Comparison of ENCODE assay signal across 2 cellular contexts in the genomic region with DNA sequence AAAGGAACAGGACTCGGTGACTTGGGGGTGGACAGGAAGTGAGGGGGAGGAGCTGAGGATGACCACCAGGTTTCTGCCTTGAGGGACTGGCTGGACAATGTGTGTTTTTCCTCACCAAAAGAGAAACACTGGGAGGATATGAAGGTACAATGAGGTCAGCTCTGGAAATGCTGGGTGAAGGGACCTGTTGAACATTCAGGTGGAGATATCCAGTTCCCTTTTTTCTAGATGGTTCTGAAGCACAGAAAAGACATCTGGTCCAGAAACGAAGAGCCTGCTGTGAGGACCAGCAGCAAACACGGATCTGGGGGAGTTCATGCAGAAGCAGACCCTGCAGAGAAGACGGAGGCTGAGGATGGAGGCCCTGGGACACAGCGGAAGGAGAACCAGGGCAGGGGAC.
TF ChIP-seq lines count a peak whose summit lies in the region.

No MANE protein-coding gene starts in this region.

TF ChIP-seq in GM12891, 5 proteins besides CTCF, POLR2A, EP300 and RAD21:
- TF ChIP-seq POLR2AphosphoS5 (IDR thresholded peaks at IDR 0.05; ENCODE audit: low read depth, low read length): no peak
- TF ChIP-seq PAX5 (IDR thresholded peaks at IDR 0.05; ENCODE audit: insufficient read depth, low read length, severe bottlenecking): no peak
- peak; percentile 82 for TF ChIP-seq SPI1 (IDR thresholded peaks at IDR 0.05; ENCODE audit: low read depth, low read length)
- no peak for TF ChIP-seq POU2F2 (IDR thresholded peaks at IDR 0.05; ENCODE audit: low read depth, low read length)
- no peak for TF ChIP-seq TAF1 (IDR thresholded peaks at IDR 0.05; ENCODE audit: low read depth, low read length)

TF ChIP-seq in K562, 482 proteins besides CTCF, POLR2A, EP300 and RAD21:
- TF ChIP-seq SPI1 (IDR thresholded peaks at IDR 0.05; ENCODE audit: borderline replicate concordance, low read depth, low read length): peak; percentile 69; the same call in 1 of the 2 replicates
- no peak for TF ChIP-seq BRCA1 (IDR thresholded peaks at IDR 0.05)
- no peak for TF ChIP-seq BRCA1 (CRISPR knock-in tag; IDR thresholded peaks at IDR 0.05)
- TF ChIP-seq ZBTB8A (IDR thresholded peaks at IDR 0.05; ENCODE audit: partially characterized antibody): no peak
- TF ChIP-seq MAFF (IDR thresholded peaks at IDR 0.05; ENCODE audit: low read length): no peak
- TF ChIP-seq HBP1 (CRISPR knock-in tag; IDR thresholded peaks at IDR 0.05): no peak
- no peak for TF ChIP-seq MYBL2 (IDR thresholded peaks at IDR 0.05; ENCODE audit: low read depth)
- no peak for TF ChIP-seq MYBL2 (CRISPR knock-in tag; IDR thresholded peaks at IDR 0.05; ENCODE audit: borderline replicate concordance)
- no peak for TF ChIP-seq TAF1 (IDR thresholded peaks at IDR 0.05; ENCODE audit: control insufficient read depth, extremely low read depth, insufficient read depth, low read length, severe bottlenecking)
- no peak for TF ChIP-seq PRDM10 (IDR thresholded peaks at IDR 0.05; ENCODE audit: partially characterized antibody)
- TF ChIP-seq, protein P1, sequence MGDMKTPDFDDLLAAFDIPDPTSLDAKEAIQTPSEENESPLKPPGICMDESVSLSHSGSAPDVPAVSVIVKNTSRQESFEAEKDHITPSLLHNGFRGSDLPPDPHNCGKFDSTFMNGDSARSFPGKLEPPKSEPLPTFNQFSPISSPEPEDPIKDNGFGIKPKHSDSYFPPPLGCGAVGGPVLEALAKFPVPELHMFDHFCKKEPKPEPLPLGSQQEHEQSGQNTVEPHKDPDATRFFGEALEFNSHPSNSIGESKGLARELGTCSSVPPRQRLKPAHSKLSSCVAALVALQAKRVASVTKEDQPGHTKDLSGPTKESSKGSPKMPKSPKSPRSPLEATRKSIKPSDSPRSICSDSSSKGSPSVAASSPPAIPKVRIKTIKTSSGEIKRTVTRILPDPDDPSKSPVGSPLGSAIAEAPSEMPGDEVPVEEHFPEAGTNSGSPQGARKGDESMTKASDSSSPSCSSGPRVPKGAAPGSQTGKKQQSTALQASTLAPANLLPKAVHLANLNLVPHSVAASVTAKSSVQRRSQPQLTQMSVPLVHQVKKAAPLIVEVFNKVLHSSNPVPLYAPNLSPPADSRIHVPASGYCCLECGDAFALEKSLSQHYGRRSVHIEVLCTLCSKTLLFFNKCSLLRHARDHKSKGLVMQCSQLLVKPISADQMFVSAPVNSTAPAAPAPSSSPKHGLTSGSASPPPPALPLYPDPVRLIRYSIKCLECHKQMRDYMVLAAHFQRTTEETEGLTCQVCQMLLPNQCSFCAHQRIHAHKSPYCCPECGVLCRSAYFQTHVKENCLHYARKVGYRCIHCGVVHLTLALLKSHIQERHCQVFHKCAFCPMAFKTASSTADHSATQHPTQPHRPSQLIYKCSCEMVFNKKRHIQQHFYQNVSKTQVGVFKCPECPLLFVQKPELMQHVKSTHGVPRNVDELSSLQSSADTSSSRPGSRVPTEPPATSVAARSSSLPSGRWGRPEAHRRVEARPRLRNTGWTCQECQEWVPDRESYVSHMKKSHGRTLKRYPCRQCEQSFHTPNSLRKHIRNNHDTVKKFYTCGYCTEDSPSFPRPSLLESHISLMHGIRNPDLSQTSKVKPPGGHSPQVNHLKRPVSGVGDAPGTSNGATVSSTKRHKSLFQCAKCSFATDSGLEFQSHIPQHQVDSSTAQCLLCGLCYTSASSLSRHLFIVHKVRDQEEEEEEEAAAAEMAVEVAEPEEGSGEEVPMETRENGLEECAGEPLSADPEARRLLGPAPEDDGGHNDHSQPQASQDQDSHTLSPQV (IDR thresholded peaks at IDR 0.05): no peak
- no peak for TF ChIP-seq TCF7L2 (IDR thresholded peaks at IDR 0.05; ENCODE audit: low read depth, low read length)
- TF ChIP-seq EGR1 (conservative IDR thresholded peaks at IDR 0.05): 0 out of 2 replicates have a peak, but pooled peaks have one; percentile 16
- TF ChIP-seq MCM3 (IDR thresholded peaks at IDR 0.05): no peak
- TF ChIP-seq, protein P2, sequence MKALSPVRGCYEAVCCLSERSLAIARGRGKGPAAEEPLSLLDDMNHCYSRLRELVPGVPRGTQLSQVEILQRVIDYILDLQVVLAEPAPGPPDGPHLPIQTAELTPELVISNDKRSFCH (CRISPR knock-in tag; IDR thresholded peaks at IDR 0.05): no peak
- TF ChIP-seq, protein P2 (tag; IDR thresholded peaks at IDR 0.05): no peak
